ENCODE assay signal across 2 cellular contexts in the genomic region with DNA sequence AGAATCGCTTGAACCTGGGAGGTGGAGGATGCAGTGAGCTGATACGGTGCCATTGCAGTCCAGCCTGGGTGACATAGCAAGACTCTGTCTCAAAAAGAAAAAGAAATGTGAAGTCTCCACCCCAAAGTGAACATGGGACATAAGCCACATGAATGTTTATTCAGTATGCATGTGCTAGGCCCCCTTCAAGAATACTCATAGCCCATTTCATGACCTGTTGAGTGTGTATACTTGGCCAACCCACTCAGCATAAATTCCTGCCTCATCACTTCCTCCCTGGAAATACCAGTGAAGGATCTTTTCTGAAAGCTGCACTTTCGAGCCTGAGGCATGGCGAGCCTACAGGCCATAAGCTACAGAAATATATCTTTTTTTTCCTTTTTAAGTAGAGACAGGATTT. TPM values are rescaled to one million over a fixed set of nuclear protein-coding genes. Genes with fewer than 3 reads are reported as not detected.
"Had no signal": no experiment of that assay in that cellular context is flagged by ENCODE, and none has a peak within 500 bp of the region (broad histone marks: within the 10 kb centered on the region; RNA-seq: fewer than 3 reads in every experiment).

No MANE protein-coding gene starts in this region.

RNA-seq across cellular contexts. Expression of a gene that starts 6.8 kb away (rescaled TPM):
- total RNA-seq: G401, GM12878 had no signal
- polyA plus RNA-seq: GM12878 had no signal

RNA-seq across cellular contexts. Expression of a gene that starts 18.0 kb away (rescaled TPM):
- total RNA-seq: GM12878 had no signal
- polyA plus RNA-seq: GM12878 had no signal

RNA-seq across cellular contexts. Expression of a gene that starts 24.5 kb away (rescaled TPM):
- total RNA-seq: G401, GM12878 had no signal
- polyA plus RNA-seq: GM12878 had no signal

RNA-seq across cellular contexts. Expression of a gene that starts 45.3 kb away (rescaled TPM):
- total RNA-seq: G401, GM12878 had no signal
- polyA plus RNA-seq: GM12878 had no signal

RNA-seq across cellular contexts. Expression of a gene that starts 49.5 kb away (rescaled TPM):
- total RNA-seq: GM12878 had no signal
- polyA plus RNA-seq: GM12878 had no signal
